Comparison of ENCODE assay signal across 14 cellular contexts in genomic region chr5:66529704-66530103, GRCh38.
A peak's percentile ranks its signal among the peaks of the same experiment; 100 is the strongest.
DNase-seq lines count a peak whose midpoint lies in the region; ATAC-seq and TF ChIP-seq lines count a peak whose summit lies in the region.
"Had no signal": no experiment of that assay in that cellular context is flagged by ENCODE, and none has a peak within 500 bp of the region (broad histone marks: within the 10 kb centered on the region; RNA-seq: fewer than 3 reads in every experiment).

No MANE protein-coding gene starts in this region.

- H3K9me3 ChIP-seq in right atrium auricular region, result no peaks in the 10 kb centered on the region
- H3K9me3 ChIP-seq: A549, Caco-2 had no signal

- no peak overlapping the region for H3K4me3 Mint-ChIP-seq in memory B cell
- H3K4me3 Mint-ChIP-seq: CD4-positive, alpha-beta T cell; H9 had no signal

- no peak for TF ChIP-seq CTCF in right atrium auricular region (IDR thresholded peaks at IDR 0.05)

- H3K36me3 Mint-ChIP-seq in memory B cell, result no peaks in the 10 kb centered on the region

- no peaks in the 10 kb centered on the region for H3K4me1 ChIP-seq in right atrium auricular region
- H3K4me1 ChIP-seq: A549, Caco-2 had no signal

- peaks cover 3% of the 10 kb centered on the region for H3K9me3 Mint-ChIP-seq in memory B cell
- H3K9me3 Mint-ChIP-seq: CD4-positive, alpha-beta T cell had no signal

- DNase-seq in NCI-H187 (lab: John Stamatoyannopoulos, UW) (peak; percentile 34 to 35), NCI-H187 treated with DMSO at 0.1 percent for 48 hours (lab: John Stamatoyannopoulos, UW) (no peak), left ventricle myocardium superior (no peak), right atrium auricular region (ENCODE audit: low spot score) (no peak), memory B cell (ENCODE audit: low spot score in 2 of 2) (no peak), RKO (ENCODE audit: low spot score) (no peak), NCI-H1694 (lab: John Stamatoyannopoulos, UW) (no peak)
- DNase-seq: AML-193; Caco-2; CD4-positive, alpha-beta T cell; H9 had no signal

- no peak overlapping the region for H3K4me3 ChIP-seq in right atrium auricular region
- H3K4me3 ChIP-seq: A549 had no signal

- H3K36me3 ChIP-seq in right atrium auricular region, result no peaks in the 10 kb centered on the region

- peak; percentile 61 for ATAC-seq in left ventricle myocardium superior
- ATAC-seq in memory B cell (ENCODE audit: low read depth), result no peak
- ATAC-seq: A549 had no signal

- peaks cover 10% of the 10 kb centered on the region for H3K4me1 Mint-ChIP-seq in memory B cell

- H3K27ac ChIP-seq in right atrium auricular region, result no peak overlapping the region
- H3K27ac ChIP-seq: 22Rv1, A549, C4-2B had no signal

- no peaks in the 10 kb centered on the region for H3K27me3 ChIP-seq in right atrium auricular region

- H3K27ac Mint-ChIP-seq in memory B cell, result peak overlapping the region; percentile 21
- H3K27ac Mint-ChIP-seq: CD4-positive, alpha-beta T cell; H9 had no signal

- no peaks in the 10 kb centered on the region for H3K27me3 Mint-ChIP-seq in memory B cell

- intact Hi-C loops in left ventricle myocardium superior (cut with micrococcal nuclease), result no loop called here

Comparison
In these comparisons a context has a peak if more than half of its experiments do, and no peak if none do; other contexts are left out.
1. DNase-seq: peak in NCI-H187 (2 of 2); none in NCI-H187 treated with DMSO at 0.1 percent for 48 hours (single experiment), left ventricle myocardium superior (single experiment), right atrium auricular region (single experiment), memory B cell (0 of 2), RKO (single experiment) and NCI-H1694 (single experiment).